In genomic region chr5:40665902-40666301, GRCh38 we compare ENCODE assay signal across 22 cellular contexts.
"Had no signal": no experiment of that assay in that cellular context is flagged by ENCODE, and none has a peak within 500 bp of the region (broad histone marks: within the 10 kb centered on the region; RNA-seq: fewer than 3 reads in every experiment).

No MANE protein-coding gene starts in this region.

- H3K27ac ChIP-seq: coronary artery, dorsolateral prefrontal cortex, esophagus muscularis mucosa, foreskin keratinocyte, gastrocnemius medialis, heart right ventricle, left lung, lower lobe of right lung had no signal

- ATAC-seq: foreskin keratinocyte, gastrocnemius medialis, heart right ventricle, left cardiac atrium, left lung, left ventricle myocardium superior, lower lobe of right lung, mucosa of descending colon had no signal

- H3K9me3 ChIP-seq: esophagus muscularis mucosa, gastrocnemius medialis, heart right ventricle, left lung, lower lobe of right lung, mucosa of descending colon had no signal

- H3K36me3 ChIP-seq: esophagus muscularis mucosa, gastrocnemius medialis, heart right ventricle, left lung, lower lobe of right lung had no signal

- H3K4me1 ChIP-seq: esophagus muscularis mucosa, gastrocnemius medialis had no signal

- FAIRE-seq: colon, endothelial cell of umbilical vein, islet of Langerhans had no signal

- DNase-seq: dermis blood vessel endothelial cell; dorsolateral prefrontal cortex; effector CD4-positive, alpha-beta T cell; effector memory CD4-positive, alpha-beta T cell; foreskin keratinocyte; gastrocnemius medialis; glutamatergic neuron; head of caudate nucleus; heart right ventricle; hippocampal formation; left cardiac atrium; left lung; left ventricle myocardium superior; lower lobe of right lung; mesenchymal stem cell; mucosa of descending colon; naive B cell had no signal

- H3K4me3 ChIP-seq: coronary artery, dorsolateral prefrontal cortex, esophagus muscularis mucosa, gastrocnemius medialis, heart right ventricle, left lung, lower lobe of right lung, mucosa of descending colon had no signal

- H3K27me3 ChIP-seq: esophagus muscularis mucosa, foreskin keratinocyte, heart right ventricle, left lung had no signal
